Comparison of ENCODE assay signal across 11 cellular contexts in the genomic region with DNA sequence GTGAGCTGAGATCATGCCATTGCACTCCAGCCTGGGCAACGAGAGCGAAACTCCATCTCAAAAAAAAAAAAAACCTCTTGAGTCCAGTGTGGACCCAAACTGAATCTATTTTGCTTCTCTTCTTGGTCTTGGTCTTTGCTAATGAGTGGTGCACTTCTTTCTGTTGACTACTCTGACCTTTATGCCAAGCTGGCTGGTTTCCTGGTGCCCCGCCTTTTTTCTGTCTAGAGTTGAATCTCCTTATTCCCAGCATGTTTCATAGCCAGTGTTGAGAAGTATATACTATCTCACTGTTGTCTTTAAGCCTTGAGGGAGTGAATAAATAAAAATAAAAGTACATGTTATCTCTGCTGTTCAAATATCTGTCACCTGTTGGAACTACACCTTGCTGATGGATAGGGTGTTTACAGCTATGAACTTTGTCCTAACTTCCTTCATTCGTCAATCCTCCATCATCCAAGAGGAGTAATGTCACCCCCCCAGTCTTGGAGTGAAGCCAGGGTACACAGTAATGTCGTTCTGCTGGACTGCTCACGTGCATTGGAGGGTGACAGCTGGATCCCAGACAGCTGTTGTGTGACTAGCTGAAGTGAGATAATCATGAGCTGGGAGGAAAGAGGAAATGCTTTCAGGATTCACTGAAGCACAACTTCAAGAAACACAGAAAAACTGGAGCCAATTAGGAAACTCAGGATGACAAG.
DNase-seq lines count a peak whose midpoint lies in the region; ATAC-seq, FAIRE-seq and TF ChIP-seq lines count a peak whose summit lies in the region.
"Had no signal": no experiment of that assay in that cellular context is flagged by ENCODE, and none has a peak within 500 bp of the region (broad histone marks: within the 10 kb centered on the region; RNA-seq: fewer than 3 reads in every experiment).

No MANE protein-coding gene starts in this region.

- peaks cover 0 to 3% (median 0%) of the 10 kb centered on the region in 9 donors for H3K9me3 Mint-ChIP-seq in naive thymus-derived CD8-positive, alpha-beta T cell
- H3K9me3 Mint-ChIP-seq: activated naive CD4-positive, alpha-beta T cell treated with anti-CD3 and anti-CD28 coated beads, Interleukin-2, amount 50 U/mL, for 24 hours; stimulated activated naive CD8-positive, alpha-beta T cell treated with anti-CD3 and anti-CD28 coated beads, Interleukin-15, Interleukin-2, amounts not matched to agents 100 ng/mL and 50 ng/mL, for 24 hours had no signal

- H3K36me3 ChIP-seq in GM06990 (ENCODE audit: control insufficient read depth, insufficient read depth, low read length) (no peaks in the 10 kb centered on the region), pancreas (no peaks in the 10 kb centered on the region)

- intact Hi-C loops in pancreas (cut with DNase I), result no loop called here

- ATAC-seq in pancreas (peak; percentile 87 to 92 (median 90)), HG02623 (IDR thresholded peaks at IDR 0.05; ENCODE audit: unreplicated experiment) (no peak), GM18907 (IDR thresholded peaks at IDR 0.05; ENCODE audit: unreplicated experiment) (no peak)
- ATAC-seq in naive thymus-derived CD8-positive, alpha-beta T cell, result no peak

- no peak overlapping the region for H3K27ac Mint-ChIP-seq in naive thymus-derived CD8-positive, alpha-beta T cell
- H3K27ac Mint-ChIP-seq: activated naive CD4-positive, alpha-beta T cell treated with anti-CD3 and anti-CD28 coated beads, Interleukin-2, amount 50 U/mL, for 24 hours; stimulated activated naive CD8-positive, alpha-beta T cell treated with anti-CD3 and anti-CD28 coated beads, Interleukin-15, Interleukin-2, amounts not matched to agents 100 ng/mL and 50 ng/mL, for 24 hours had no signal

- TF ChIP-seq CTCF in GM06990 (IDR thresholded peaks at IDR 0.05; ENCODE audit: insufficient read depth, low read length, poor library complexity, severe bottlenecking), result no peak
- TF ChIP-seq CTCF in epithelial cell of esophagus (IDR thresholded peaks at IDR 0.05; ENCODE audit: insufficient read depth, low read depth, low read length, missing control alignments), result no peak
- no peak for TF ChIP-seq CTCF in pancreas (IDR thresholded peaks at IDR 0.05)

- 31 to 33% methylated on average over 6 of the region's 6 CpGs for WGBS in pancreas, 2 donors

- FAIRE-seq in pancreas (lab: Jason Lieb, UNC), result no peak

- H3K4me1 Mint-ChIP-seq in naive thymus-derived CD8-positive, alpha-beta T cell, result peaks cover 0 to 2% (median 0%) of the 10 kb centered on the region in 4 donors
- H3K4me1 Mint-ChIP-seq: activated naive CD4-positive, alpha-beta T cell treated with anti-CD3 and anti-CD28 coated beads, Interleukin-2, amount 50 U/mL, for 24 hours had no signal

- peak overlapping the region in 3 of 4 donors; percentile 14 to 41 (median 25) for H3K27ac ChIP-seq in pancreas

- no peaks in the 10 kb centered on the region for H3K36me3 Mint-ChIP-seq in naive thymus-derived CD8-positive, alpha-beta T cell
- H3K36me3 Mint-ChIP-seq: activated naive CD4-positive, alpha-beta T cell treated with anti-CD3 and anti-CD28 coated beads, Interleukin-2, amount 50 U/mL, for 24 hours had no signal

- H3K27me3 Mint-ChIP-seq in naive thymus-derived CD8-positive, alpha-beta T cell, result peaks cover 3 to 19% (median 7%) of the 10 kb centered on the region in 5 donors

- H3K4me3 ChIP-seq in GM06990 (replicated peaks; ENCODE audit: low read depth, low read length), result no peak overlapping the region
- H3K4me3 ChIP-seq in epithelial cell of esophagus (ENCODE audit: low read length), result no peak overlapping the region
- no peak overlapping the region for H3K4me3 ChIP-seq in pancreas

- H3K27me3 ChIP-seq in GM06990 (replicated peaks; ENCODE audit: control insufficient read depth, insufficient read depth, low read length) (no peaks in the 10 kb centered on the region), pancreas (no peaks in the 10 kb centered on the region)

- no peaks in the 10 kb centered on the region for H3K9me3 ChIP-seq in pancreas

- H3K4me1 ChIP-seq in pancreas, result no peaks in the 10 kb centered on the region

- no peak overlapping the region for H3K4me3 Mint-ChIP-seq in naive thymus-derived CD8-positive, alpha-beta T cell
- H3K4me3 Mint-ChIP-seq: activated naive CD4-positive, alpha-beta T cell treated with anti-CD3 and anti-CD28 coated beads, Interleukin-2, amount 50 U/mL, for 24 hours; stimulated activated naive CD8-positive, alpha-beta T cell treated with anti-CD3 and anti-CD28 coated beads, Interleukin-15, Interleukin-2, amounts not matched to agents 100 ng/mL and 50 ng/mL, for 24 hours had no signal

- POLR2A ChIA-PET in naive thymus-derived CD8-positive, alpha-beta T cell (lab: Charles Lee), result no interaction called here

- DNase-seq in GM06990 (ENCODE audit: extremely low read depth, insufficient read length) (peak; percentile 17), NCI-H2029 treated with DMSO at 0.1 percent for 48 hours (lab: John Stamatoyannopoulos, UW) (peak; percentile 93), epithelial cell of esophagus (ENCODE audit: low read depth) (peak; percentile 12), pancreas (peak in 4 of 6 donors; percentile 72 to 81 (median 75)), NCI-H1436 treated with DMSO at 0.1 percent for 48 hours (lab: John Stamatoyannopoulos, UW) (no peak)
- DNase-seq in naive thymus-derived CD8-positive, alpha-beta T cell, result no peak
- DNase-seq: midbrain had no signal

Comparison
In these comparisons a context has a peak if more than half of its experiments do, and no peak if none do; other contexts are left out.
1. DNase-seq: peak in GM06990 (single experiment), NCI-H2029 treated with DMSO at 0.1 percent for 48 hours (single experiment), epithelial cell of esophagus (single experiment) and pancreas (4 of 6); none in naive thymus-derived CD8-positive, alpha-beta T cell (0 of 10) and NCI-H1436 treated with DMSO at 0.1 percent for 48 hours (single experiment).
2. ATAC-seq: peak in pancreas (4 of 4); none in HG02623 (single experiment), naive thymus-derived CD8-positive, alpha-beta T cell (0 of 2) and GM18907 (single experiment).